ENCODE assay signal across 16 cellular contexts in the genomic region with DNA sequence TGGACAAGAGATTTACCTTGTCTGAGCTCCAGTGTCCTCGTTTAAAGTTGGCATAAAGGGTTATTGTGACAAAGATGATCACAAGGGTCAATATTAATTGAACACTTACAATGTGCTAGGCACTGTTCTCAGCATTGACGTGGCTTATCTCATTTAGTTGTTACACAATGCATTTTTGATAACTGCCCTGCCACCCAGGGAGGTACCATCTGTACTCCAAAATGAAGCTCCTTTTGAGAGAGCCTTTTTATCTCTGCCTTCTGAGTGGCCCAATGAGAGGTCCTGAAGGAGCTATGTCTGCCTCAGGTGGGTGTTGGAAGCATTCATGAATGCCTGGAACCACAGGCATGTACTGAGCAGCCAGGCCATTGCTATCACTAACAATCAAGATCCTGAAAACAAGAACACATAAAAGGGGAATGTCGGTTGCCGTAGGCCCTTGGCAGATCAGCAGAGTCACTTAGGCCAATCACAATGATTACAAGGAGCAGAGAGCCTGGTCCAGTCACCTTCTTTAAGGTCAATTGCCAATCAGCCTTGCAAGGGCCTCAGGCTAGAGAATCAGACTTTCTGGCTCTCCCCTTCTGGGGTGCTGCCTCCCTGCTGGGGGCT.
DNase-seq lines count a peak whose midpoint lies in the region; ATAC-seq and TF ChIP-seq lines count a peak whose summit lies in the region.
"Had no signal": no experiment of that assay in that cellular context is flagged by ENCODE, and none has a peak within 500 bp of the region (broad histone marks: within the 10 kb centered on the region; RNA-seq: fewer than 3 reads in every experiment).

No MANE protein-coding gene starts in this region.

- intact Hi-C loops in Right ventricle myocardium inferior (cut with DNase I) = no loop called here
- intact Hi-C loops in left ventricle myocardium inferior (cut with micrococcal nuclease) = no loop called here
- intact Hi-C loops in testis (cut with DNase I; ENCODE audit: low total_unique reads) = no loop called here
- intact Hi-C loops in body of pancreas (cut with DNase I) = no loop called here

- no peak overlapping the region for H3K4me3 Mint-ChIP-seq in endodermal cell

- H3K9me3 Mint-ChIP-seq in endodermal cell = no peaks in the 10 kb centered on the region

- no peak overlapping the region for H3K27ac ChIP-seq in left ventricle myocardium inferior (replicated peaks)
- no peak overlapping the region for H3K27ac ChIP-seq in endodermal cell (ENCODE audit: low read depth, low read length)
- H3K27ac ChIP-seq in testis = peak overlapping the region; percentile 77 to 85
- H3K27ac ChIP-seq in body of pancreas = no peak overlapping the region
- H3K27ac ChIP-seq: C4-2B, SK-N-MC had no signal

- ATAC-seq in Right ventricle myocardium inferior = peak; percentile 26
- ATAC-seq in body of pancreas = no peak
- ATAC-seq: PC-3 had no signal

- H3K27me3 ChIP-seq in left ventricle myocardium inferior (ENCODE audit: low read depth) = no peaks in the 10 kb centered on the region
- no peaks in the 10 kb centered on the region for H3K27me3 ChIP-seq in endodermal cell (ENCODE audit: control insufficient read depth, insufficient read depth, low read length, poor library complexity, severe bottlenecking)
- H3K27me3 ChIP-seq in testis = no peaks in the 10 kb centered on the region
- no peaks in the 10 kb centered on the region for H3K27me3 ChIP-seq in body of pancreas
- H3K27me3 ChIP-seq: MG63 had no signal

- TF ChIP-seq POLR2A in testis (IDR thresholded peaks at IDR 0.05) = no peak
- TF ChIP-seq POLR2A in body of pancreas (IDR thresholded peaks at IDR 0.05) = no peak

- TF ChIP-seq CTCF in left ventricle myocardium inferior (IDR thresholded peaks at IDR 0.05; ENCODE audit: borderline replicate concordance) (no peak), endodermal cell (conservative IDR thresholded peaks at IDR 0.05) (no peak), testis (IDR thresholded peaks at IDR 0.05) (no peak), body of pancreas (IDR thresholded peaks at IDR 0.05) (no peak)

- 88 to 94% methylated on average over 4 of the region's 4 CpGs for WGBS in endodermal cell (ENCODE audit: insufficient coverage in 1 of 2, insufficient read length in 1 of 2), 2 experiments
- WGBS in testis, 2 donors = 57 to 85% methylated on average over 2 to 4 of the region's 4 CpGs
- WGBS in body of pancreas, 2 donors = 55 to 65% methylated on average over 4 of the region's 4 CpGs

- no peak overlapping the region for H3K27ac Mint-ChIP-seq in endodermal cell

- H3K27me3 Mint-ChIP-seq in endodermal cell (ENCODE audit: insufficient read depth) = no peaks in the 10 kb centered on the region

- H3K4me1 ChIP-seq in left ventricle myocardium inferior (peaks cover 13% of the 10 kb centered on the region), endodermal cell (ENCODE audit: control insufficient read depth, insufficient read depth, low read length) (peaks cover 8% of the 10 kb centered on the region), testis (peaks cover 24% of the 10 kb centered on the region), body of pancreas (no peaks in the 10 kb centered on the region)

- H3K36me3 ChIP-seq in left ventricle myocardium inferior (no peaks in the 10 kb centered on the region), endodermal cell (ENCODE audit: control insufficient read depth, insufficient read depth, low read length) (no peaks in the 10 kb centered on the region), testis (ENCODE audit: low read depth, missing control alignments) (no peaks in the 10 kb centered on the region), body of pancreas (replicated peaks in 1 of 2; ENCODE audit: insufficient read depth in 1 of 2, low read depth in 2 of 2) (no peaks in the 10 kb centered on the region)
- H3K36me3 ChIP-seq: MG63 had no signal

- no peaks in the 10 kb centered on the region for H3K9me3 ChIP-seq in left ventricle myocardium inferior (replicated peaks)
- peaks cover 3% of the 10 kb centered on the region for H3K9me3 ChIP-seq in endodermal cell (ENCODE audit: control insufficient read depth, low read length)
- no peaks in the 10 kb centered on the region for H3K9me3 ChIP-seq in testis
- no peaks in the 10 kb centered on the region for H3K9me3 ChIP-seq in body of pancreas
- H3K9me3 ChIP-seq: MG63 had no signal

- H3K9ac ChIP-seq in endodermal cell (ENCODE audit: extremely low read depth, low read length, poor library complexity, severe bottlenecking) = no peak overlapping the region

- DNase-seq in Right ventricle myocardium inferior (ENCODE audit: missing footprints) = no peak
- DNase-seq in left ventricle myocardium inferior = no peak
- peak; percentile 37 for DNase-seq in M059J (ENCODE audit: low read depth)
- peak; percentile 37 for DNase-seq in endodermal cell
- peak; percentile 72 for DNase-seq in testis
- no peak for DNase-seq in body of pancreas
- DNase-seq in NOMO-1 (lab: John Stamatoyannopoulos, UW; ENCODE audit: unreplicated experiment in 2 of 2) = no peak
- DNase-seq: EL, KG1, MG63, NCI-H1105 treated with DMSO at 0.1 percent for 48 hours, NCI-H2107, NCI-H748 treated with DMSO at 0.1 percent for 48 hours, PC-3 had no signal

- H3K4me3 ChIP-seq in left ventricle myocardium inferior (no peak overlapping the region), endodermal cell (ENCODE audit: low read length) (no peak overlapping the region), testis (no peak overlapping the region), body of pancreas (no peak overlapping the region)
- H3K4me3 ChIP-seq: MG63, SK-N-MC had no signal

- peaks cover 32% of the 10 kb centered on the region for H3K4me1 Mint-ChIP-seq in endodermal cell

- H3K36me3 Mint-ChIP-seq in endodermal cell (ENCODE audit: low read depth) = no peaks in the 10 kb centered on the region

Comparison
In these comparisons a context has a peak if more than half of its experiments do, and no peak if none do; other contexts are left out.
1. DNase-seq: peak in M059J (single experiment), endodermal cell (single experiment) and testis (single experiment); none in Right ventricle myocardium inferior (single experiment), left ventricle myocardium inferior (single experiment), body of pancreas (0 of 4) and NOMO-1 (0 of 2).
2. H3K27ac ChIP-seq: peak in testis (2 of 2); none in left ventricle myocardium inferior (single experiment), endodermal cell (single experiment) and body of pancreas (0 of 4).